1 cellular context compared by ENCODE assay signal in the genomic region with DNA sequence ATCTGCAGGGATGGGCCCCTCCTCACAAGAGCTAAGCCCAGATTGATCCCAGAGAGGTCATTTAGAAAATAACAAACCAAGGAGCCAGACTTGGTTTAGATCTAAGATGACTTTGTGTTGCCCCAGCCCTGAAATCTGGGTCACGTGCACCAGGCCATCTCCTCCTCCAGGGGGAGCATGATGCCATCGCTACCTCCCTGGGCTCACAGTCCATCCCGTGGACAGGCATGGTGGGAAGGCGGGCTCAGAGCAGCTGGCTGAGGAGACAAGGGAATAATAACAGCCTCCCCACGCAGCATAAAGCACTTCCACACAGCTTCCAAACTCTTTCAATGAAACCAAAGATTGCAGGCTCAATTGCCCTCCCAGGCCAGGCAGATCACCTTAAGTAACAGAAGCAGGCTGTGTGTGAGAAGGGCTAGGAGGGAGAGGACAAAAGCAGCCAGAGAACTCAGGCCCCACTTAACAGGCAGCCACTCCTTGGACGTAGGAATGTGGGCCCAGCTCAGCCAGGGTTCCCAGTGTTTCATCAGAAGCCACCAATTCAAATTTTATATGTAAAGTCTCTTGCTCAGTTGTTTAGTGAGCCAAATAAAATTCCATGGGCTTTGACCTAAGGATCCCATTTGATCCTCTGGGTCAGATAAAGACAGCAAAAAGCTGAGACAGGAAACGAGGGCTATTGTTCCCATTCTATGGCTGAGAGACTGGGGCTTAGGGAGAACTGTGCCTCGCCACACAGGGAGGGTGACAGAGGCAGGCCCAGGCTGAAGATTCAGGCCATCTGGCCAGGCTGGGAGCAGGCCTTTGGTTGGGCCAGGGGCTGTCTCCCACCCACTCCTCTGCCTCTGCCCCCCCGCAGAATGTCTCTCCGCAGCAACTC.
TF ChIP-seq lines count a peak whose summit lies in the region.

No MANE protein-coding gene starts in this region.

TF ChIP-seq in IMR-90, 13 proteins besides CTCF, POLR2A, EP300 and RAD21:
- peak; percentile 63 for TF ChIP-seq SMC3 (IDR thresholded peaks at IDR 0.05; ENCODE audit: low read depth, low read length)
- TF ChIP-seq BHLHE40 (IDR thresholded peaks at IDR 0.05; ENCODE audit: low read depth, low read length), result peak; percentile 73
- TF ChIP-seq CEBPB (IDR thresholded peaks at IDR 0.05; ENCODE audit: low read depth, low read length), result no peak
- TF ChIP-seq CHD1 (IDR thresholded peaks at IDR 0.05; ENCODE audit: low read depth, low read length), result no peak
- TF ChIP-seq, protein P1, sequence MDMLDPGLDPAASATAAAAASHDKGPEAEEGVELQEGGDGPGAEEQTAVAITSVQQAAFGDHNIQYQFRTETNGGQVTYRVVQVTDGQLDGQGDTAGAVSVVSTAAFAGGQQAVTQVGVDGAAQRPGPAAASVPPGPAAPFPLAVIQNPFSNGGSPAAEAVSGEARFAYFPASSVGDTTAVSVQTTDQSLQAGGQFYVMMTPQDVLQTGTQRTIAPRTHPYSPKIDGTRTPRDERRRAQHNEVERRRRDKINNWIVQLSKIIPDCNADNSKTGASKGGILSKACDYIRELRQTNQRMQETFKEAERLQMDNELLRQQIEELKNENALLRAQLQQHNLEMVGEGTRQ (IDR thresholded peaks at IDR 0.05; ENCODE audit: low read depth, low read length), result peak; percentile 69
TF ChIP-seq in IMR-90: peak in this region for 3.
